Comparison of ENCODE assay signal across 17 cellular contexts in genomic region chr13:65240773-65241172, GRCh38.
DNase-seq lines count a peak whose midpoint lies in the region; ATAC-seq and TF ChIP-seq lines count a peak whose summit lies in the region.
"Had no signal": no experiment of that assay in that cellular context is flagged by ENCODE, and none has a peak within 500 bp of the region (broad histone marks: within the 10 kb centered on the region; RNA-seq: fewer than 3 reads in every experiment).

No MANE protein-coding gene starts in this region.

- intact Hi-C loops in Caco-2 (cut with micrococcal nuclease; ENCODE audit: unreplicated experiment): loop anchor here (1.0 kb wide), 1 partner anchor 82 kb away; no protein-coding TSS in a partner anchor

- H3K27me3 ChIP-seq in Caco-2 (replicated peaks; ENCODE audit: control insufficient read depth, insufficient read depth, low read length) (no peaks in the 10 kb centered on the region), Karpas-422 (ENCODE audit: low read length) (no peaks in the 10 kb centered on the region), SU-DHL-6 (ENCODE audit: low read length) (no peaks in the 10 kb centered on the region), GM23248 (replicated peaks; ENCODE audit: insufficient read depth) (no peaks in the 10 kb centered on the region)
- H3K27me3 ChIP-seq: BLaER1 treated with 17β-estradiol and CSF1 and Interleukin-3, amounts not matched to agents 10 nM and 100 nM had no signal

- H3K4me3 ChIP-seq in Caco-2 (ENCODE audit: low read depth, low read length) (no peak overlapping the region), Karpas-422 (ENCODE audit: low read length) (no peak overlapping the region), SU-DHL-6 (ENCODE audit: insufficient read depth, low read length, poor library complexity, severe bottlenecking) (no peak overlapping the region), GM23248 (no peak overlapping the region)
- H3K4me3 ChIP-seq: A549; BLaER1 treated with 17β-estradiol and CSF1 and Interleukin-3, amounts not matched to agents 10 nM and 100 nM had no signal

- H3K4me1 ChIP-seq in Caco-2 (peaks cover 24% of the 10 kb centered on the region), Karpas-422 (ENCODE audit: low read length) (no peaks in the 10 kb centered on the region), GM23248 (ENCODE audit: insufficient read depth) (no peaks in the 10 kb centered on the region)
- H3K4me1 ChIP-seq: A549 had no signal

- H3K36me3 ChIP-seq in Caco-2 (ENCODE audit: control insufficient read depth, insufficient read depth, low read length) (no peaks in the 10 kb centered on the region), Karpas-422 (ENCODE audit: insufficient read depth, low read length) (no peaks in the 10 kb centered on the region), SU-DHL-6 (ENCODE audit: low read length) (peaks cover 6% of the 10 kb centered on the region; the same call in 1 of the 2 replicates), GM23248 (ENCODE audit: low read depth) (no peaks in the 10 kb centered on the region)
- H3K36me3 ChIP-seq: BLaER1 treated with 17β-estradiol and CSF1 and Interleukin-3, amounts not matched to agents 10 nM and 100 nM had no signal

- H3K36me3 Mint-ChIP-seq in Caco-2 (ENCODE audit: insufficient read depth, unreplicated experiment): no peaks in the 10 kb centered on the region
- H3K36me3 Mint-ChIP-seq: CD8-positive, alpha-beta T cell had no signal

- in situ Hi-C loops in GM23248 (cut with MboI): no loop called here

- H3K9me2 ChIP-seq in Karpas-422 (replicated peaks; ENCODE audit: insufficient read depth, low read length) (no peaks in the 10 kb centered on the region), SU-DHL-6 (replicated peaks; ENCODE audit: insufficient read depth, low read length) (no peaks in the 10 kb centered on the region; the same call in 1 of the 2 replicates), GM23248 (ENCODE audit: insufficient read depth) (no peaks in the 10 kb centered on the region)

- BruUV-seq in Caco-2 (replicated peaks; lab: Mats Ljungman, UMichigan): no TSS peak

- H3K27me3 Mint-ChIP-seq in Caco-2 (ENCODE audit: insufficient read depth, unreplicated experiment): no peaks in the 10 kb centered on the region
- H3K27me3 Mint-ChIP-seq: B cell; CD4-positive, alpha-beta T cell had no signal

- TF ChIP-seq CTCF in Caco-2 (IDR thresholded peaks at IDR 0.05; ENCODE audit: insufficient read depth in 1 of 2, low read depth in 1 of 2, low read length in 1 of 2, severe bottlenecking in 1 of 2, unreplicated experiment in 1 of 2): no peak
- TF ChIP-seq CTCF in SU-DHL-6 (IDR thresholded peaks at IDR 0.05; ENCODE audit: insufficient read depth, low read length, poor library complexity, severe bottlenecking): no peak

- POLR2A ChIA-PET in Caco-2 (lab: Charles Lee): no interaction called here

- WGBS in GM23248 (ENCODE audit: low coverage in 1 of 2, low lambda C conversion rate in 2 of 2, missing lambda C conversion rate in 2 of 2), 2 experiments: 37 to 45% methylated on average over 1 of the region's 1 CpG

- peaks cover 41% of the 10 kb centered on the region for H3K9me3 Mint-ChIP-seq in Caco-2 (ENCODE audit: unreplicated experiment)

- H3K9me3 ChIP-seq in Caco-2: peaks cover 30% of the 10 kb centered on the region
- peaks cover 10% of the 10 kb centered on the region for H3K9me3 ChIP-seq in Karpas-422 (ENCODE audit: low read length)
- no peaks in the 10 kb centered on the region; the same call in 1 of the 2 replicates for H3K9me3 ChIP-seq in SU-DHL-6 (ENCODE audit: insufficient read depth, low read length)
- no peaks in the 10 kb centered on the region for H3K9me3 ChIP-seq in GM23248 (ENCODE audit: low read depth)
- H3K9me3 ChIP-seq: A549 had no signal

- H3K27ac Mint-ChIP-seq in Caco-2 (ENCODE audit: unreplicated experiment): peak overlapping the region; percentile 12
- H3K27ac Mint-ChIP-seq: B cell; CD4-positive, alpha-beta T cell; CD8-positive, alpha-beta T cell had no signal

- H4K20me1 ChIP-seq in Karpas-422 (ENCODE audit: insufficient read depth, low read depth, low read length) (no peaks in the 10 kb centered on the region), SU-DHL-6 (ENCODE audit: low read depth, low read length) (no peaks in the 10 kb centered on the region), GM23248 (ENCODE audit: insufficient read depth) (no peaks in the 10 kb centered on the region)
- H4K20me1 ChIP-seq: BLaER1 treated with 17β-estradiol and CSF1 and Interleukin-3, amounts not matched to agents 10 nM and 100 nM had no signal

- no peak overlapping the region for H3K4me3 Mint-ChIP-seq in Caco-2 (ENCODE audit: unreplicated experiment)
- H3K4me3 Mint-ChIP-seq: B cell; CD4-positive, alpha-beta T cell; CD8-positive, alpha-beta T cell had no signal

- CTCF ChIA-PET in Caco-2 (lab: Charles Lee): no interaction called here

- no peak overlapping the region for H3K27ac ChIP-seq in Karpas-422 (ENCODE audit: low read length)
- H3K27ac ChIP-seq in SU-DHL-6 (ENCODE audit: low read depth, low read length): no peak overlapping the region
- no peak overlapping the region for H3K27ac ChIP-seq in GM23248
- H3K27ac ChIP-seq: 22Rv1; A549; BLaER1 treated with 17β-estradiol and CSF1 and Interleukin-3, amounts not matched to agents 10 nM and 100 nM; C4-2B had no signal

- no peaks in the 10 kb centered on the region for H3K4me1 Mint-ChIP-seq in Caco-2 (ENCODE audit: low read depth, unreplicated experiment)
- H3K4me1 Mint-ChIP-seq: B cell had no signal

- H3K9ac ChIP-seq in Karpas-422 (ENCODE audit: low read length): no peak overlapping the region
- no peak overlapping the region for H3K9ac ChIP-seq in SU-DHL-6 (ENCODE audit: low read length)
- no peak overlapping the region for H3K9ac ChIP-seq in GM23248
- H3K9ac ChIP-seq: BLaER1 treated with 17β-estradiol and CSF1 and Interleukin-3, amounts not matched to agents 10 nM and 100 nM had no signal

- H3K4me2 ChIP-seq in Karpas-422 (ENCODE audit: low read depth, low read length, poor library complexity, severe bottlenecking) (no peak overlapping the region), SU-DHL-6 (ENCODE audit: low read depth, low read length, poor library complexity, severe bottlenecking) (no peak overlapping the region), GM23248 (ENCODE audit: unreplicated experiment) (no peak overlapping the region)
- H3K4me2 ChIP-seq: A549 had no signal

- ATAC-seq in HG02798 (IDR thresholded peaks at IDR 0.05; ENCODE audit: poor library complexity, unreplicated experiment): no peak
- ATAC-seq: A549; CD8-positive, alpha-beta T cell had no signal

- H3K79me2 ChIP-seq in Karpas-422 (ENCODE audit: low read length): no peaks in the 10 kb centered on the region
- H3K79me2 ChIP-seq in SU-DHL-6 (ENCODE audit: insufficient read depth, low read length): no peaks in the 10 kb centered on the region
- H3K79me2 ChIP-seq in GM23248 (ENCODE audit: insufficient read depth): no peaks in the 10 kb centered on the region

- H3F3A ChIP-seq in SU-DHL-6 (ENCODE audit: insufficient read depth): no peaks in the 10 kb centered on the region
- no peaks in the 10 kb centered on the region for H3F3A ChIP-seq in GM23248 (ENCODE audit: insufficient read depth)

- peak overlapping the region; percentile 43; the same call in 1 of the 2 replicates for H2AFZ ChIP-seq in Karpas-422 (ENCODE audit: low read length)
- H2AFZ ChIP-seq in SU-DHL-6 (ENCODE audit: low read depth, low read length, severe bottlenecking): peak overlapping the region; percentile 64
- H2AFZ ChIP-seq in GM23248: no peak overlapping the region

- DNase-seq in Caco-2 (no peak), Karpas-422 (no peak), GM23248 (no peak), NCI-H1417 treated with DMSO at 0.1 percent for 48 hours (lab: John Stamatoyannopoulos, UW) (no peak)
- DNase-seq: AML-193; CD4-positive, alpha-beta T cell; CD8-positive, alpha-beta T cell; DMS 273 treated with DMSO at 0.1 percent for 48 hours; DMS79 treated with DMSO at 0.1 percent for 48 hours; GF-D8 had no signal
